ENCODE assay signal across 8 cellular contexts in genomic region chr3:48847053-48847585, GRCh38. TPM values are rescaled to one million over a fixed set of nuclear protein-coding genes. Genes with fewer than 3 reads are reported as not detected.
DNase-seq lines count a peak whose midpoint lies in the region; ATAC-seq and TF ChIP-seq lines count a peak whose summit lies in the region.

No MANE protein-coding gene starts in this region.

- peaks cover 4% of the 10 kb centered on the region for H3K4me1 ChIP-seq in testis

- H3K27ac ChIP-seq in KOPT-K1 (ENCODE audit: low read depth, low read length, poor library complexity, severe bottlenecking) (peak overlapping the region; percentile 34), SK-N-MC (no peak overlapping the region), testis (peak overlapping the region; percentile 94 to 97)

- no peaks in the 10 kb centered on the region for H3K36me3 ChIP-seq in KOPT-K1 (ENCODE audit: insufficient read depth, low read length)
- H3K36me3 ChIP-seq in SK-N-MC (ENCODE audit: insufficient read depth, low read length), result no peaks in the 10 kb centered on the region
- H3K36me3 ChIP-seq in testis (ENCODE audit: low read depth, missing control alignments), result no peaks in the 10 kb centered on the region

- H3K9me3 Mint-ChIP-seq in activated naive CD8-positive, alpha-beta T cell treated with anti-CD3 and anti-CD28 coated beads for 36 hours, result no peaks in the 10 kb centered on the region
- H3K9me3 Mint-ChIP-seq in glutamatergic neuron (ENCODE audit: unreplicated experiment), result no peaks in the 10 kb centered on the region

- H3K4me3 ChIP-seq in SK-N-MC (peak overlapping the region; percentile 77), testis (peak overlapping the region; percentile 96 to 98)

- TF ChIP-seq CTCF in glutamatergic neuron (IDR thresholded peaks at IDR 0.05; ENCODE audit: partially characterized antibody, unreplicated experiment) (no peak), testis (IDR thresholded peaks at IDR 0.05) (no peak)

- no peaks in the 10 kb centered on the region for H3K27me3 ChIP-seq in testis

- no peaks in the 10 kb centered on the region for H3K27me3 Mint-ChIP-seq in activated naive CD8-positive, alpha-beta T cell treated with anti-CD3 and anti-CD28 coated beads for 36 hours
- H3K27me3 Mint-ChIP-seq in glutamatergic neuron (ENCODE audit: unreplicated experiment), result no peaks in the 10 kb centered on the region

- peak; percentile 24 for DNase-seq in DMS114 treated with DMSO at 0.1 percent for 48 hours (lab: John Stamatoyannopoulos, UW; ENCODE audit: unreplicated experiment)
- no peak for DNase-seq in SK-N-MC (ENCODE audit: low read depth, low spot score)
- peak; percentile 58 for DNase-seq in activated naive CD8-positive, alpha-beta T cell treated with anti-CD3 and anti-CD28 coated beads for 36 hours
- peak; percentile 64 for DNase-seq in glutamatergic neuron
- peak in 51 of 56 donors; percentile 21 to 79 (median 62) for DNase-seq in nucleus accumbens (lab: John Stamatoyannopoulos, UW)
- peak; percentile 79 for DNase-seq in testis

- no peak for TF ChIP-seq POLR2A in testis (IDR thresholded peaks at IDR 0.05)

- peak overlapping the region; percentile 86 for H3K4me3 Mint-ChIP-seq in activated naive CD8-positive, alpha-beta T cell treated with anti-CD3 and anti-CD28 coated beads for 36 hours
- H3K4me3 Mint-ChIP-seq in glutamatergic neuron (ENCODE audit: unreplicated experiment), result peak overlapping the region; percentile 86

- WGBS in testis, 2 donors, result 0% methylated on average over 7 to 25 of the region's 50 CpGs

- intact Hi-C loops in testis (cut with DNase I; ENCODE audit: low total_unique reads), result no loop called here

- peak overlapping the region; percentile 64 for H3K9ac ChIP-seq in SK-N-MC (ENCODE audit: insufficient read length)

- H3K36me3 Mint-ChIP-seq in activated naive CD8-positive, alpha-beta T cell treated with anti-CD3 and anti-CD28 coated beads for 36 hours, result peaks cover 13% of the 10 kb centered on the region
- no peaks in the 10 kb centered on the region for H3K36me3 Mint-ChIP-seq in glutamatergic neuron (ENCODE audit: unreplicated experiment)

- H3K27ac Mint-ChIP-seq in activated naive CD8-positive, alpha-beta T cell treated with anti-CD3 and anti-CD28 coated beads for 36 hours, result peak overlapping the region; percentile 76
- no peak overlapping the region for H3K27ac Mint-ChIP-seq in glutamatergic neuron (ENCODE audit: unreplicated experiment)

- ATAC-seq in GM21786 (IDR thresholded peaks at IDR 0.05; ENCODE audit: unreplicated experiment), result peak; percentile 34

- H3K9me3 ChIP-seq in KOPT-K1 (ENCODE audit: insufficient read depth, low read length, poor library complexity, severe bottlenecking) (no peaks in the 10 kb centered on the region), SK-N-MC (ENCODE audit: low read depth, low read length) (no peaks in the 10 kb centered on the region), testis (no peaks in the 10 kb centered on the region)

- peaks cover 29% of the 10 kb centered on the region for H3K4me1 Mint-ChIP-seq in activated naive CD8-positive, alpha-beta T cell treated with anti-CD3 and anti-CD28 coated beads for 36 hours
- peaks cover 10% of the 10 kb centered on the region for H3K4me1 Mint-ChIP-seq in glutamatergic neuron (ENCODE audit: low read depth, unreplicated experiment)

RNA-seq across cellular contexts. Expression of gene PRKAR2A, which starts 0.6 kb away (rescaled TPM):
- total RNA-seq in activated naive CD8-positive, alpha-beta T cell treated with anti-CD3 and anti-CD28 coated beads for 36 hours, result 10 to 100 TPM; 42.8 to 45.2 TPM
- 55.5 TPM for total RNA-seq in glutamatergic neuron (ENCODE audit: unreplicated experiment)
- total RNA-seq in testis, result 100 to 1,000 TPM in 1 of 2 donors, 10 to 100 TPM in 1; 52.2 to 150 TPM
- polyA plus RNA-seq in testis (ENCODE audit: insufficient read depth, low read depth, low replicate concordance), result 166 TPM

RNA-seq across cellular contexts. Expression of gene SLC25A20, which starts 51.6 kb away (rescaled TPM):
- 10 to 100 TPM; 19.2 to 23.9 TPM for total RNA-seq in activated naive CD8-positive, alpha-beta T cell treated with anti-CD3 and anti-CD28 coated beads for 36 hours
- total RNA-seq in glutamatergic neuron (ENCODE audit: unreplicated experiment) (24.3 TPM), testis (10 to 100 TPM; 13.0 to 15.7 TPM)
- polyA plus RNA-seq in testis (ENCODE audit: insufficient read depth, low read depth, low replicate concordance), result 19.6 TPM
